In genomic region chr20:10655723-10656122, GRCh38 we compare ENCODE assay signal across 19 cellular contexts. TPM values are rescaled to one million over a fixed set of nuclear protein-coding genes. Genes with fewer than 3 reads are reported as not detected.
A peak's percentile ranks its signal among the peaks of the same experiment; 100 is the strongest.
DNase-seq lines count a peak whose midpoint lies in the region; ATAC-seq, FAIRE-seq and TF ChIP-seq lines count a peak whose summit lies in the region.
"Had no signal": no experiment of that assay in that cellular context is flagged by ENCODE, and none has a peak within 500 bp of the region (broad histone marks: within the 10 kb centered on the region; RNA-seq: fewer than 3 reads in every experiment).

No MANE protein-coding gene starts in this region.

- FAIRE-seq in kidney (lab: Jason Lieb, UNC) = no peak

- CTCF ChIA-PET in RWPE1 (lab: Yijun Ruan, JAX) = interaction anchor here (0.6 kb wide), 1 partner anchor 221 kb away, joined by 3 read pairs; no protein-coding TSS in a partner anchor

- H3K36me3 ChIP-seq in muscle layer of colon (ENCODE audit: insufficient read depth, low read length) (peaks cover 41% of the 10 kb centered on the region), spleen (peaks cover 0 to 92% (median 14%) of the 10 kb centered on the region in 6 donors), kidney (ENCODE audit: control insufficient read depth in 1 of 2, insufficient read depth in 2 of 2, low read length in 2 of 2) (peaks cover 12 to 56% of the 10 kb centered on the region in 2 donors)

- H3K27me3 ChIP-seq in muscle layer of colon (ENCODE audit: control insufficient read depth in 1 of 2, insufficient read depth in 2 of 2, low read length in 2 of 2) (no peaks in the 10 kb centered on the region), spleen (replicated peaks in 1 of 7) (peaks cover 0 to 2% (median 0%) of the 10 kb centered on the region in 7 donors)

- peaks cover 96% of the 10 kb centered on the region for H3K4me1 ChIP-seq in muscle layer of colon (ENCODE audit: insufficient read depth, low read length)
- peaks cover 0 to 86% (median 31%) of the 10 kb centered on the region in 6 donors for H3K4me1 ChIP-seq in spleen
- H3K4me1 ChIP-seq in kidney (ENCODE audit: control insufficient read depth in 1 of 2, insufficient read depth in 1 of 2, low read depth in 1 of 2, low read length in 2 of 2) = peaks cover 30 to 31% of the 10 kb centered on the region in 2 donors

- H3K27ac ChIP-seq in RWPE1 (peak overlapping the region; percentile 44), coronary artery (peak overlapping the region; percentile 88 to 95), muscle layer of colon (ENCODE audit: low read depth, low read length) (peak overlapping the region; percentile 40), spleen (peak overlapping the region in 6 of 8 donors; percentile 15 to 59 (median 42)), kidney (ENCODE audit: low read depth in 2 of 2, low read length in 2 of 2) (peak overlapping the region in 1 of 2 donors; percentile 26)
- H3K27ac ChIP-seq: PC-9 had no signal

- H3K4me3 ChIP-seq in coronary artery = peak overlapping the region; percentile 56
- H3K4me3 ChIP-seq in muscle layer of colon (ENCODE audit: low read depth in 1 of 2, low read length in 2 of 2) = no peak overlapping the region
- no peak overlapping the region for H3K4me3 ChIP-seq in spleen
- no peak overlapping the region for H3K4me3 ChIP-seq in kidney (ENCODE audit: low read length in 2 of 2)
- H3K4me3 ChIP-seq: PC-9, psoas muscle had no signal

- 71 to 87% (median 80%) methylated on average over 9 of the region's 9 CpGs for WGBS in spleen, 5 donors

- H3K9me3 ChIP-seq in muscle layer of colon (ENCODE audit: low read length) = no peaks in the 10 kb centered on the region
- H3K9me3 ChIP-seq in spleen = no peaks in the 10 kb centered on the region
- no peaks in the 10 kb centered on the region for H3K9me3 ChIP-seq in kidney (ENCODE audit: control insufficient read depth in 1 of 2, low read length in 2 of 2)
- H3K9me3 ChIP-seq: psoas muscle had no signal

- TF ChIP-seq CTCF in RWPE1 (conservative IDR thresholded peaks at IDR 0.05; ENCODE audit: low read depth) (no peak), coronary artery (IDR thresholded peaks at IDR 0.05) (no peak), spleen (IDR thresholded peaks at IDR 0.05 in 8 of 11, conservative IDR thresholded peaks at IDR 0.05 in 3 of 11) (no peak), kidney (IDR thresholded peaks at IDR 0.05; ENCODE audit: borderline replicate concordance, extremely low read depth, insufficient read depth) (no peak)

- intact Hi-C loops in spleen (cut with DNase I; ENCODE audit: low total_unique reads) (no loop called here), kidney (cut with DNase I) (no loop called here)

- no peak for TF ChIP-seq POLR2A in spleen (IDR thresholded peaks at IDR 0.05)

- ATAC-seq in HG02623 (IDR thresholded peaks at IDR 0.05; ENCODE audit: unreplicated experiment) (no peak), GM19395 (IDR thresholded peaks at IDR 0.05; ENCODE audit: unreplicated experiment) (no peak)
- ATAC-seq: psoas muscle had no signal

- DNase-seq in RWPE1 (ENCODE audit: low spot score) (no peak), coronary artery (ENCODE audit: low spot score) (no peak), spleen (no peak), T-helper 1 cell (no peak), kidney (no peak)
- DNase-seq: activated CD4-positive, alpha-beta memory T cell treated with anti-CD3 and anti-CD28 coated beads for 36 hours; activated naive CD4-positive, alpha-beta T cell treated with anti-CD3 and anti-CD28 coated beads, Interleukin-2, amount 10 ng/mL, durations not matched to agents 7 days and 5 days; activated T-cell treated with anti-CD3 and anti-CD28 coated beads, Interleukin-2, amount 50 U/mL, for 1 hour; effector memory CD4-positive, alpha-beta T cell; Kasumi-1; NCI-H1105 treated with DMSO at 0.1 percent for 48 hours; NCI-H2171; NCI-H774; PC-9; psoas muscle; substantia nigra had no signal

- POLR2A ChIA-PET in RWPE1 (lab: Yijun Ruan, JAX; ENCODE audit: low non-redundant PET) = interaction anchor here (0.8 kb wide), 1 partner anchor 208 kb away, joined by 3 read pairs; no protein-coding TSS in a partner anchor

- H3K9ac ChIP-seq in muscle layer of colon (ENCODE audit: low read length) = no peak overlapping the region
- no peak overlapping the region for H3K9ac ChIP-seq in kidney (ENCODE audit: low read length in 2 of 2)

RNA-seq across cellular contexts. Expression of gene JAG1, which starts 18.1 kb away (rescaled TPM):
- total RNA-seq in spleen (10 to 100 TPM; 39.5 to 85.3 (median 67.8) TPM), kidney (132 TPM)
- polyA plus RNA-seq in spleen (10 to 100 TPM in 1 of 3 donors, 1 to 10 TPM in 2; 5.6 to 13.1 (median 7.7) TPM), kidney (ENCODE audit: insufficient read depth, low read depth, low replicate concordance) (18.0 TPM)
